1 cellular context compared by ENCODE assay signal in genomic region chr19:51337861-51338562, GRCh38.
TF ChIP-seq lines count a peak whose summit lies in the region.

No MANE protein-coding gene starts in this region.

TF ChIP-seq in GM23338, 12 proteins besides CTCF, POLR2A, EP300 and RAD21 (continued from another document):
- TF ChIP-seq CREB1 (CRISPR knock-in tag; IDR thresholded peaks at IDR 0.05; ENCODE audit: low read depth) (no peak), ZNF331 (CRISPR knock-in tag; IDR thresholded peaks at IDR 0.05; ENCODE audit: low read depth) (no peak), REST (IDR thresholded peaks at IDR 0.05; ENCODE audit: unreplicated experiment) (no peak), STAT1 (IDR thresholded peaks at IDR 0.05; ENCODE audit: unreplicated experiment) (no peak), JUNB (IDR thresholded peaks at IDR 0.05; ENCODE audit: unreplicated experiment) (no peak)
